In the genomic region with DNA sequence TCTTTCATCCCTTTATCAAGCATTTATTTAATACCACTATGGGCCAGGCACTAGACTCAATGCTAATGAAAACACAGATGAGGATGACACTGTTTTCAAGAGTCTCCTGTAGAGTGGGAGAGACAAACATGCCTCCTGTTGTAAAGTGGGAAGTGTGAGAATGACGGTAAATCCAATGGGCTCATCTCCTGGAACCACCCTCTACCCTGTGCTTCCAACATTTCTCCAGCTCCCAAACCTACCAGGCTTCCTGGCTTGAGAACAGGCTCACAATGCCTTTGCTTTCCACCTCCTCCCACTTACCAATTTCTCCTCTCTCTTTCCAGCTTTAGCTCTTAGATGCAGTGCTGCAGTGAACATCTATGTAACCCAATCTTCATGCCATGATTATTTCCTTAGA, we compare ENCODE assay signal across 32 cellular contexts.
"Had no signal": no experiment of that assay in that cellular context is flagged by ENCODE, and none has a peak within 500 bp of the region (broad histone marks: within the 10 kb centered on the region; RNA-seq: fewer than 3 reads in every experiment).

No MANE protein-coding gene starts in this region.

- H3K4me1 ChIP-seq: body of pancreas had no signal

- H3K36me3 ChIP-seq: adrenal gland, esophagus muscularis mucosa, gastrocnemius medialis had no signal

- ATAC-seq: activated CD4-positive, alpha-beta T cell treated with anti-CD3 and anti-CD28 coated beads for 36 hours; activated CD8-positive, alpha-beta memory T cell treated with anti-CD3 and anti-CD28 coated beads, Interleukin-2, amount 10 ng/mL, durations not matched to agents 7 days and 5 days; activated CD8-positive, alpha-beta T cell treated with anti-CD3 and anti-CD28 coated beads, Interleukin-2, amount 10 ng/mL, durations not matched to agents 7 days and 5 days; activated naive CD8-positive, alpha-beta T cell treated with anti-CD3 and anti-CD28 coated beads, Interleukin-2, amount 50 U/mL, for 24 hours; body of pancreas; effector memory CD8-positive, alpha-beta T cell; foreskin keratinocyte; gastrocnemius medialis; T-helper 17 cell had no signal

- H3K27ac ChIP-seq: adrenal gland, body of pancreas, esophagus muscularis mucosa, foreskin keratinocyte, gastrocnemius medialis had no signal

- H3K4me3 ChIP-seq: adrenal gland, body of pancreas, esophagus muscularis mucosa, gastrocnemius medialis had no signal

- DNase-seq: activated CD4-positive, alpha-beta memory T cell treated with anti-CD3 and anti-CD28 coated beads for 36 hours; activated CD4-positive, alpha-beta T cell treated with anti-CD3 and anti-CD28 coated beads for 36 hours; activated CD4-positive, alpha-beta T cell treated with anti-CD3 and anti-CD28 coated beads, Interleukin-2, amount 10 ng/mL, durations not matched to agents 24 days and 14 days; activated CD4-positive, CD25-positive, alpha-beta regulatory T cell; activated CD4-positive, CD25-positive, alpha-beta regulatory T cell treated with anti-CD3 and anti-CD28 coated beads, Interleukin-2, amount 50 U/mL, for 72 hours; activated CD8-positive, alpha-beta memory T cell treated with anti-CD3 and anti-CD28 coated beads, Interleukin-2, amount 10 ng/mL, durations not matched to agents 7 days and 5 days; activated CD8-positive, alpha-beta memory T cell treated with anti-CD3 and anti-CD28 coated beads, Interleukin-2, amount 50 U/mL, for 4 hours; activated CD8-positive, alpha-beta T cell treated with anti-CD3 and anti-CD28 coated beads, Interleukin-2, amount 10 ng/mL, durations not matched to agents 7 days and 5 days; activated effector memory CD4-positive, alpha-beta T cell treated with anti-CD3 and anti-CD28 coated beads, Interleukin-2, amount 50 U/mL, for 16 hours; activated naive CD4-positive, alpha-beta T cell treated with anti-CD3 and anti-CD28 coated beads for 36 hours; activated naive CD8-positive, alpha-beta T cell treated with anti-CD3 and anti-CD28 coated beads for 36 hours; activated naive CD8-positive, alpha-beta T cell treated with anti-CD3 and anti-CD28 coated beads, Interleukin-2, amount 50 U/mL, for 24 hours; activated T-cell treated with anti-CD3 and anti-CD28 coated beads, Interleukin-2, amount 50 U/mL, for 1 hour; activated T-cell treated with anti-CD3 and anti-CD28 coated beads, Interleukin-2, amount 50 U/mL, for 48 hours; adrenal gland; amygdala; aorta; body of pancreas; caudate nucleus; cortex of kidney; dermis blood vessel endothelial cell; effector CD4-positive, alpha-beta T cell; effector memory CD8-positive, alpha-beta T cell; erythroblast; foreskin keratinocyte; gastrocnemius medialis; glutamatergic neuron; T-helper 1 cell; T-helper 17 cell; T1000 had no signal

- H3K9me3 ChIP-seq: adrenal gland, body of pancreas, gastrocnemius medialis had no signal

- H3K27me3 ChIP-seq: adrenal gland, body of pancreas, esophagus muscularis mucosa, foreskin keratinocyte, gastrocnemius medialis had no signal

- FAIRE-seq: colon had no signal
